7 cellular contexts compared by ENCODE assay signal in the genomic region with DNA sequence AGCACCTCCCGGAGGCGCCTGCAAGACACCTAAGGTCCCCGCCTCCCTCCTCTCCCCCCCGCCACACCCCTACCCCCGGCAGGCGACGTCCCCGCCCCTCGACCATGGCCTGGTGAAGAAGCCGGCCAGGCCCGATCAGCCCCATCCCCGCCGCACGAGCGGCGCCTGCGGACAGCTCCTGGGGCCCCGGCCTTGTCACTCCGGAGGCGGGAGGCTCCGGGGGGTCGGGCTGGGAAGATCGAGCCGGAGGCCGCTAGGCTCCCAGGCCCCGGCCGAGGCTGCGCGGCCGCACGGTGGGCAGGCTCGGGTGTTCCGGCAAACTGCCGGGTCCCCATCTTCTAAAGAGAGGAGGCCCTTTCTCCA. TPM values are rescaled to one million over a fixed set of nuclear protein-coding genes. Genes with fewer than 3 reads are reported as not detected.
A peak's percentile ranks its signal among the peaks of the same experiment; 100 is the strongest.
DNase-seq lines count a peak whose midpoint lies in the region; ATAC-seq and TF ChIP-seq lines count a peak whose summit lies in the region.

No MANE protein-coding gene starts in this region.

- H3K9me3 ChIP-seq in mesodermal cell (ENCODE audit: control insufficient read depth, low read length) = no peaks in the 10 kb centered on the region

- peak overlapping the region; percentile 11 for H3K4me3 ChIP-seq in GM06990 (replicated peaks; ENCODE audit: low read depth, low read length)
- peak overlapping the region; percentile 46 for H3K4me3 ChIP-seq in mesodermal cell (ENCODE audit: extremely low read depth, insufficient read depth, low read length, poor library complexity, severe bottlenecking)

- peaks cover 29% of the 10 kb centered on the region for H3K4me1 ChIP-seq in mesodermal cell (ENCODE audit: control insufficient read depth, insufficient read depth, low read length, poor library complexity, severe bottlenecking)

- ATAC-seq in HG03521 (IDR thresholded peaks at IDR 0.05; ENCODE audit: unreplicated experiment) (no peak), HG02981 (IDR thresholded peaks at IDR 0.05; ENCODE audit: unreplicated experiment) (no peak)

- peaks cover 3% of the 10 kb centered on the region for H3K27me3 ChIP-seq in GM06990 (replicated peaks; ENCODE audit: control insufficient read depth, insufficient read depth, low read length)

- H3K36me3 Mint-ChIP-seq in chondrocyte (ENCODE audit: low read depth) = no peaks in the 10 kb centered on the region

- TF ChIP-seq CTCF in GM06990 (IDR thresholded peaks at IDR 0.05; ENCODE audit: insufficient read depth, low read length, poor library complexity, severe bottlenecking) (no peak), chondrocyte (IDR thresholded peaks at IDR 0.05) (no peak)

- 1% methylated on average over 23 to 25 of the region's 34 CpGs for WGBS in mesodermal cell (ENCODE audit: insufficient coverage in 2 of 2), 2 experiments

- H3K4me3 Mint-ChIP-seq in chondrocyte (ENCODE audit: unreplicated experiment) = peak overlapping the region; percentile 45

- H3K27ac ChIP-seq in mesodermal cell (ENCODE audit: low read depth, low read length, severe bottlenecking) = no peak overlapping the region

- DNase-seq in GM06990 (ENCODE audit: extremely low read depth, insufficient read length) (no peak), NCI-H1930 (lab: John Stamatoyannopoulos, UW) (peak; percentile 13 to 31), chondrocyte (ENCODE audit: low spot score) (peak; percentile 61), NCI-H187 treated with DMSO at 0.1 percent for 48 hours (lab: John Stamatoyannopoulos, UW) (no peak)

- H3K4me1 Mint-ChIP-seq in chondrocyte (ENCODE audit: low read depth) = peaks cover 11% of the 10 kb centered on the region

- H3K9me3 Mint-ChIP-seq in chondrocyte (ENCODE audit: low read depth) = no peaks in the 10 kb centered on the region

- no peak overlapping the region for H3K27ac Mint-ChIP-seq in chondrocyte (ENCODE audit: unreplicated experiment)

- H3K36me3 ChIP-seq in GM06990 (ENCODE audit: control insufficient read depth, insufficient read depth, low read length) (no peaks in the 10 kb centered on the region), mesodermal cell (ENCODE audit: control insufficient read depth, insufficient read depth, low read length) (no peaks in the 10 kb centered on the region)

- H3K27me3 Mint-ChIP-seq in chondrocyte (ENCODE audit: low read depth) = peaks cover 24% of the 10 kb centered on the region

RNA-seq across cellular contexts. Expression of a gene that starts 0.4 kb away (rescaled TPM):
- 0.28 to 0.68 TPM (median 0.52 TPM) in 3 replicates for total RNA-seq in chondrocyte
- polyA plus RNA-seq in mesodermal cell (2013, experiment 1 of 2) = 12.6 TPM
- polyA plus RNA-seq in mesodermal cell (2013, experiment 2 of 2) = 9.2 TPM

RNA-seq across cellular contexts. Expression of a gene that starts 30.4 kb away (rescaled TPM):
- 6.2 to 10.1 TPM (median 9.0 TPM) in 3 replicates for total RNA-seq in chondrocyte
- 11.8 TPM for polyA plus RNA-seq in mesodermal cell (2013, experiment 1 of 2)
- 8.7 TPM for polyA plus RNA-seq in mesodermal cell (2013, experiment 2 of 2)

RNA-seq across cellular contexts. Expression of a gene that starts 46.7 kb away (rescaled TPM):
- total RNA-seq in chondrocyte = not detected in 3 replicates
- polyA plus RNA-seq in mesodermal cell (2013, experiment 1 of 2) = 0.77 TPM
- 0.46 TPM for polyA plus RNA-seq in mesodermal cell (2013, experiment 2 of 2)

Comparison
In these comparisons a context has a peak if more than half of its experiments do, and no peak if none do; other contexts are left out.
1. DNase-seq: peak in NCI-H1930 (2 of 2) and chondrocyte (single experiment); none in GM06990 (single experiment) and NCI-H187 treated with DMSO at 0.1 percent for 48 hours (single experiment).